ENCODE assay signal across 11 cellular contexts in the genomic region with DNA sequence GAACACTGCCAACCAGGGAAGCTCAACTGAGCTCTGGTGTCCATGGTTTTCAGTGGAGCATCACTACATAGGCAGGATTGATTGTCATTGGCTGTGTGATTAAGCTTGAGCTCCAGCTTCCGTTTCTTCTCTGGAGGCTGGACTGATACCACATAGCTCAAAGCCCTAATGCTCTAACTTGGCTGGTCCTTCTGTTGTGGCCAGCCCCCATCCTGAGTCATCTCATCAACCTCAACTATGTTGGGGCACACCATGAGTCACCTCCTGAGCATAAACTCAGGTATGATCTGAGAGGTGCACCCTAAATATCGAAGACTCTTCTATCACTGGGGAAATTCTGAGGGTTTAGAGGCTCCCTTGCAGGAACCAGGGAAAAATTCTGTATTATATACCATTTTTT.
A peak's percentile ranks its signal among the peaks of the same experiment; 100 is the strongest.
DNase-seq lines count a peak whose midpoint lies in the region; ATAC-seq and TF ChIP-seq lines count a peak whose summit lies in the region.
"Had no signal": no experiment of that assay in that cellular context is flagged by ENCODE, and none has a peak within 500 bp of the region (broad histone marks: within the 10 kb centered on the region; RNA-seq: fewer than 3 reads in every experiment).

No MANE protein-coding gene starts in this region.

- H3K4me3 ChIP-seq in AG04450 (ENCODE audit: low read depth, low read length), result no peak overlapping the region
- H3K4me3 ChIP-seq: sigmoid colon, upper lobe of right lung had no signal

- H3K27ac ChIP-seq in AG04450 (ENCODE audit: low read depth, low read length), result no peak overlapping the region
- H3K27ac ChIP-seq: sigmoid colon, upper lobe of right lung had no signal

- CTCF ChIA-PET in AG04450 (lab: Charles Lee), result interaction anchor here (0.9 kb wide), 1 partner anchor 123 kb away, joined by 4 read pairs; no protein-coding TSS in a partner anchor

- intact Hi-C loops in left ventricle myocardium superior (cut with micrococcal nuclease), result no loop called here

- POLR2A ChIA-PET in AG04450 (lab: Yijun Ruan, JAX), result interaction anchor here (0.5 to 0.7 kb wide), 3 partner anchors 11 to 1106 kb away, joined by 3 to 7 read pairs (median 4); no protein-coding TSS in a partner anchor

- ATAC-seq in GM19025 (IDR thresholded peaks at IDR 0.05; ENCODE audit: low read depth, unreplicated experiment), result peak; percentile 65
- ATAC-seq in HG03575 (IDR thresholded peaks at IDR 0.05; ENCODE audit: extremely low read depth, insufficient number of reproducible peaks, low FRiP score, unreplicated experiment), result peak; percentile 62
- no peak for ATAC-seq in left ventricle myocardium superior
- ATAC-seq: upper lobe of right lung had no signal

- no peak for TF ChIP-seq CTCF in AG04450 (IDR thresholded peaks at IDR 0.05; ENCODE audit: low read depth, low read length)

- DNase-seq in AG04450 (ENCODE audit: low read depth, low spot score) (peak; percentile 8), amniotic epithelial cell (ENCODE audit: low read depth) (peak; percentile 75), left ventricle myocardium superior (no peak), SKM-1 treated with dmso at 0.1 percent for 144 hours (lab: John Stamatoyannopoulos, UW; ENCODE audit: unreplicated experiment) (no peak), NCI-H187 treated with DMSO at 0.1 percent for 48 hours (lab: John Stamatoyannopoulos, UW) (no peak), KG1 (lab: John Stamatoyannopoulos, UW) (no peak)
- DNase-seq: OCI-M1, sigmoid colon, upper lobe of right lung had no signal

- peaks cover 3% of the 10 kb centered on the region for H3K9me3 ChIP-seq in AG04450 (ENCODE audit: control insufficient read depth, insufficient read depth, low read length)
- H3K9me3 ChIP-seq: sigmoid colon, upper lobe of right lung had no signal

- no peaks in the 10 kb centered on the region for H3K27me3 ChIP-seq in AG04450 (ENCODE audit: control insufficient read depth, insufficient read depth, low read length)
- H3K27me3 ChIP-seq: sigmoid colon, upper lobe of right lung had no signal

Comparison
In these comparisons a context has a peak if more than half of its experiments do, and no peak if none do; other contexts are left out.
1. DNase-seq: peak in AG04450 (single experiment) and amniotic epithelial cell (single experiment); none in left ventricle myocardium superior (single experiment), SKM-1 treated with dmso at 0.1 percent for 144 hours (single experiment), NCI-H187 treated with DMSO at 0.1 percent for 48 hours (single experiment) and KG1 (single experiment).